ENCODE assay signal across 11 cellular contexts in the genomic region with DNA sequence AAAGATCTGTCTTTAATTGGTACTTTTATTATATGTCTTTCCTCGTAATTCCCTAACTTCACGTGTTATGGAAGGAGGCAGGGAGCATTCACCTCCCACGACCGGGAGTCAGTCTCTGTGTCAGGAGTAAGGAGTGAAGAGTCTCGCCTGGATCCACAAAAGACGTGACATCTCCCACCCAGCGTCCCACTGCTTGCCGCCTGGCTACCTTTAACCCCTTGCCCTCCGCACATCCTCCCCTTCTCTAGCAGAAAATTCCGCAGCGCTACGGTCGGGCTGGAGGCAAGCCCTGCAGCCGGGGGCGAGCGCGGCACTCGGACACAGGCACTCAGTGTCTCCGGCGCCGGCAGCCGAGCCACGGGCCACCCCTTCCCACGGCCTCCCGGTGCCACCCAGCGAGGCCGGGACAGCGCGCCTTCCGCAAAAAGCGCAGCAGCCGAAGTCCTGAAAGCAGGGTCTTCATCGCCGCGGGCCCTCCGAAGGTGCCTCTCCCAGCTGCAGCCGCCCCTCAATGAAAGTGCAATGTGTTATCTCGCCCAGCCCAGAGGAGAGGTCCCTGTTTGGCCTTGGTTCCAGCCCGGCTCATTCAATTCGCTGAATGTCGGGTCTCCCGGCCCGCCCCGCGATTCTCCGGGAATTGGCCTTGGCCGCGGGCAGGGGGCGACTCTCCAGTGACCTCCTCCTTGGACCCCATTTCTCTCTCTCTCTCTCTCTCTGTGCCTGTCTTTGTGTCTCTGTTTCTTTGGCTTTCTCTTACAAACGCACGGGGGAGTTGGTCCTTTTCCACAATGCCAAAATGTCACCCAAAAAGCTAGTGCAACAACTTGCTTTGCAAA. TPM values are rescaled to one million over a fixed set of nuclear protein-coding genes. Genes with fewer than 3 reads are reported as not detected.
DNase-seq lines count a peak whose midpoint lies in the region; ATAC-seq, FAIRE-seq and TF ChIP-seq lines count a peak whose summit lies in the region.
"Had no signal": no experiment of that assay in that cellular context is flagged by ENCODE, and none has a peak within 500 bp of the region (broad histone marks: within the 10 kb centered on the region; RNA-seq: fewer than 3 reads in every experiment).

No MANE protein-coding gene starts in this region.

- ATAC-seq in sciatic nerve: peak; percentile 36
- ATAC-seq: stimulated activated effector memory CD8-positive, alpha-beta T cell treated with anti-CD3 and anti-CD28 coated beads, Interleukin-12 subunit alpha, Interleukin-12 subunit beta, amount 100 ng/mL, for 72 hours had no signal

- no peaks in the 10 kb centered on the region for H3K27me3 ChIP-seq in SJCRH30

- DNase-seq in GM13976 (ENCODE audit: low spot score) (peak; percentile 16), SJCRH30 (no peak), sciatic nerve (ENCODE audit: low spot score) (no peak), H54 (ENCODE audit: insufficient read length, low spot score) (no peak), LoVo (ENCODE audit: low spot score) (no peak)
- DNase-seq in activated CD8-positive, alpha-beta memory T cell treated with anti-CD3 and anti-CD28 coated beads, Interleukin-2, amount 50 U/mL, for 4 hours: no peak
- no peak for DNase-seq in activated T-cell treated with anti-CD3 and anti-CD28 coated beads, Interleukin-2, amount 50 U/mL, for 1 hour

- FAIRE-seq in H54 (lab: Jason Lieb, UNC): no peak

- H3K36me3 ChIP-seq in SJCRH30: no peaks in the 10 kb centered on the region
- H3K36me3 ChIP-seq: Peyer's patch had no signal

- intact Hi-C loops in sciatic nerve (cut with DNase I): no loop called here

- peaks cover 3% of the 10 kb centered on the region; the same call in 1 of the 2 replicates for H3K4me1 ChIP-seq in SJCRH30
- H3K4me1 ChIP-seq: Peyer's patch had no signal

- no peaks in the 10 kb centered on the region for H3K9me3 ChIP-seq in SJCRH30 (replicated peaks)

- H3K4me3 ChIP-seq in SJCRH30 (peak overlapping the region; percentile 26), iPS-11a (ENCODE audit: low read depth, low read length) (peak overlapping the region; percentile 75)

- no peak overlapping the region for H3K27ac ChIP-seq in SJCRH30
- H3K27ac ChIP-seq: epithelial cell of prostate, Peyer's patch had no signal

- no peak for TF ChIP-seq CTCF in GM13976 (IDR thresholded peaks at IDR 0.05; ENCODE audit: borderline replicate concordance, control extremely low read depth, extremely low read depth, insufficient read depth, missing control alignments)

- TF ChIP-seq POLR2A in H54 (IDR thresholded peaks at IDR 0.05; ENCODE audit: low read depth, low read length): no peak

- in situ Hi-C loops in GM13976 (cut with MboI; ENCODE audit: low sequenced_read_pairs, unreplicated experiment): no loop called here

RNA-seq across cellular contexts. Expression of a gene that starts 1.2 kb away (rescaled TPM):
- 0.99 and 2.8 TPM in 2 replicates for total RNA-seq in SJCRH30 (2014; rRNA removed; shearing (Covaris generic))
- total RNA-seq in sciatic nerve: 0.98 TPM
